Comparison of ENCODE assay signal across 26 cellular contexts in the genomic region with DNA sequence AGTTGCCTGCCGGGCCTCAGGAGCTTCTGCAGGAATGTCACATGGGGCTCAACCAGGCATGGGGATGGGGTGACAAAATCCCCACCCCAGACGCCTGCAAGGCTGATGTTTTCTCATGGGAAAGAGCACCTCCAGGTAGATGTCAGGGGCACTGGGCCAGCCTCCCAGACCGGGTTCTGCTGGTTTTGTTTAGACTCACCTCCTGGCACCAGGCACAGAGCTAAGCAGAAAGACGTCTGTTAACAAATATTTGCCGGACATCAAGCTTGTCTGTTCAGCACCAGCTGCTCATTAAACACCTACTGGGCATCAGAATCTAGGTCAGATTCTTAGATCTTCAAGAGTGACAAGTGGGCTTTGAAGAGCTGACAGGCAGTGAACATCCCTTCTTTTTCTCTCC. TPM values are rescaled to one million over a fixed set of nuclear protein-coding genes. Genes with fewer than 3 reads are reported as not detected.
DNase-seq lines count a peak whose midpoint lies in the region; FAIRE-seq and TF ChIP-seq lines count a peak whose summit lies in the region.
"Had no signal": no experiment of that assay in that cellular context is flagged by ENCODE, and none has a peak within 500 bp of the region (broad histone marks: within the 10 kb centered on the region; RNA-seq: fewer than 3 reads in every experiment).

No MANE protein-coding gene starts in this region.

- no peak overlapping the region for H3K4me3 ChIP-seq in BLaER1
- H3K4me3 ChIP-seq: A549, GM12878, HAP-1 had no signal

- H3K36me3 ChIP-seq in BLaER1, result no peaks in the 10 kb centered on the region
- H3K36me3 ChIP-seq: BE2C, HAP-1 had no signal

- H3K27ac ChIP-seq in BLaER1, result no peak overlapping the region
- H3K27ac ChIP-seq: A549, C4-2B had no signal

- no peaks in the 10 kb centered on the region for H3K9me3 ChIP-seq in BLaER1
- H3K9me3 ChIP-seq: A549, BE2C, HAP-1 had no signal

- peaks cover 35% of the 10 kb centered on the region for H3K4me1 ChIP-seq in BLaER1
- H3K4me1 ChIP-seq: A549, BE2C, HAP-1 had no signal

- no peak for FAIRE-seq in GM12891 (lab: Jason Lieb, UNC)
- FAIRE-seq: A549, D721Med, GM12878, GM18507, H54 had no signal

- peak overlapping the region; percentile 57 for H3K4me2 ChIP-seq in BLaER1
- H3K4me2 ChIP-seq: A549 had no signal

- H3K27me3 ChIP-seq in BLaER1, result no peaks in the 10 kb centered on the region; the same call in 1 of the 2 replicates
- H3K27me3 ChIP-seq: BE2C had no signal

- TF ChIP-seq POLR2A in GM12891 (IDR thresholded peaks at IDR 0.05; ENCODE audit: low read depth, low read length), result no peak

- DNase-seq in G401 (ENCODE audit: low spot score) (peak; percentile 50), NCI-H2029 treated with DMSO at 0.1 percent for 48 hours (lab: John Stamatoyannopoulos, UW) (peak; percentile 1), islet precursor cell (peak; percentile 37), GM12891 (ENCODE audit: insufficient read length, low spot score) (no peak), COLO668 (lab: John Stamatoyannopoulos, UW; ENCODE audit: unreplicated experiment) (no peak), DMS79 (lab: John Stamatoyannopoulos, UW) (no peak)
- DNase-seq: 8988T; ACHN; AML-193; BE2C; CD4-positive, CD25-positive, alpha-beta regulatory T cell; CD8-positive, alpha-beta T cell; DMS 273 treated with DMSO at 0.1 percent for 48 hours; DMS53; DND-41; GDM1; GOT3; HFFc6 had no signal

- no peaks in the 10 kb centered on the region for H4K20me1 ChIP-seq in BLaER1

- H3K9ac ChIP-seq in BLaER1, result no peak overlapping the region

- in situ Hi-C loops in G401 (cut with HindIII; ENCODE audit: low sequenced_read_pairs), result no loop called here

TF ChIP-seq in GM12891, 5 proteins besides CTCF, POLR2A, EP300 and RAD21:
- TF ChIP-seq PAX5 (IDR thresholded peaks at IDR 0.05; ENCODE audit: insufficient read depth, low read length, severe bottlenecking) (no peak), SPI1 (IDR thresholded peaks at IDR 0.05; ENCODE audit: low read depth, low read length) (no peak), POLR2AphosphoS5 (IDR thresholded peaks at IDR 0.05; ENCODE audit: low read depth, low read length) (no peak), POU2F2 (IDR thresholded peaks at IDR 0.05; ENCODE audit: low read depth, low read length) (no peak)
TF ChIP-seq in GM12891: peak in this region for 0.

RNA-seq across cellular contexts. Expression of gene TCERG1L, which starts 34.9 kb away (rescaled TPM):
- not detected in 2 replicates for total RNA-seq in G401 (2014; rRNA removed; shearing (Covaris generic))
- polyA plus RNA-seq in GM12891 (2012; ENCODE audit: low read depth, missing spikeins), result 0.12 TPM
- total RNA-seq: CD4-positive, CD25-positive, alpha-beta regulatory T cell; GM12878 had no signal
- polyA plus RNA-seq: A549; CD4-positive, CD25-positive, alpha-beta regulatory T cell; GM12878 had no signal

Comparison
In these comparisons a context has a peak if more than half of its experiments do, and no peak if none do; other contexts are left out.
1. DNase-seq: peak in G401 (single experiment), NCI-H2029 treated with DMSO at 0.1 percent for 48 hours (single experiment) and islet precursor cell (single experiment); none in GM12891 (single experiment), COLO668 (single experiment) and DMS79 (single experiment).